8 cellular contexts compared by ENCODE assay signal in the genomic region with DNA sequence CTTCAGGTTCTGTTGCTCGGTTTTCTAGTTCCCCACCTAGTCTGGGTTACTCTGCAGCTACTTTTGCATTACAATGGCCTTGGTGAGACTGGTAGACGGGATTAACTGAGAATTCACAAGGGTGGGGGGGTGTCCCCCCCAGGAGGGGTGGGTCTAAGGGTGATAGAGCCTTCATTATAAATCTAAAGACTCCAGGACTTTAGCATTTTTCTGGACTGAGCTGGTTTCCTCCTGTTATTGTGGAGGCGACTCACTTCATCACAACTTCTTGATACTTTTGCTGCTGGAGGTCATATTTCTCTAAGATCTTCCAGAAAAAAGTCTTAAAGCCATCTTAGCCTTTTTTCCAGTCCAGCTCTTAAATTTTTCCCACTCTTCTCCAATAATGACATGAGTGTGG. TPM values are rescaled to one million over a fixed set of nuclear protein-coding genes. Genes with fewer than 3 reads are reported as not detected.
DNase-seq lines count a peak whose midpoint lies in the region; ATAC-seq, FAIRE-seq and TF ChIP-seq lines count a peak whose summit lies in the region.
"Not testable (repeated sequence)": the region's sequence is repeated elsewhere in the genome, so short reads cannot be mapped to it uniquely, and the experiment has no call there.
"Had no signal": no experiment of that assay in that cellular context is flagged by ENCODE, and none has a peak within 500 bp of the region (broad histone marks: within the 10 kb centered on the region; RNA-seq: fewer than 3 reads in every experiment).

No MANE protein-coding gene starts in this region.

- H3K79me2 ChIP-seq in GM23338 (replicated peaks; ENCODE audit: insufficient read depth); neural progenitor cell (ENCODE audit: low read depth): not testable (repeated sequence)

- not testable (repeated sequence) for H3K9me3 Mint-ChIP-seq in CD14-positive monocyte, GM23338, neural progenitor cell

- intact Hi-C loops in CD14-positive monocyte (cut with micrococcal nuclease), result loop anchor here in 1 of 2 donors (2.0 kb wide), 1 partner anchor 29 kb away; no protein-coding TSS in a partner anchor
- intact Hi-C loops in body of pancreas (cut with DNase I), result not testable (repeated sequence)

- H4K20me1 ChIP-seq in GM23338 (replicated peaks; ENCODE audit: insufficient read depth); neural progenitor cell (ENCODE audit: low read depth): not testable (repeated sequence)

- H3K4me1 ChIP-seq in GM23338 (ENCODE audit: insufficient read depth) (peaks cover 28% of the 10 kb centered on the region), body of pancreas (peaks cover 10% of the 10 kb centered on the region), iPS-20b (ENCODE audit: insufficient read depth, low read length) (peaks cover 16% of the 10 kb centered on the region; the same call in 1 of the 2 replicates), neural progenitor cell (peaks cover 13% of the 10 kb centered on the region)
- not testable (repeated sequence) for H3K4me1 ChIP-seq in NT2/D1 (ENCODE audit: insufficient read depth, insufficient read length)

- 67 to 68% methylated on average over 3 of the region's 3 CpGs for WGBS in body of pancreas, 2 donors

- H3K9me2 ChIP-seq in GM23338 (ENCODE audit: insufficient read depth), result not testable (repeated sequence)

- H3K27me3 Mint-ChIP-seq in CD14-positive monocyte (ENCODE audit: low read depth in 3 of 3); GM23338 (ENCODE audit: insufficient read depth, low read depth, poor library complexity); neural progenitor cell (ENCODE audit: insufficient read depth, low read depth): not testable (repeated sequence)

- H3K27ac ChIP-seq in GM23338 (ENCODE audit: low read depth) (peak overlapping the region; percentile 78), body of pancreas (peak overlapping the region in 3 of 4 donors; percentile 28 to 94 (median 88)), iPS-20b (ENCODE audit: low read length) (peak overlapping the region; percentile 63)
- H3K27ac ChIP-seq in neural progenitor cell, result not testable (repeated sequence)

- TF ChIP-seq POLR2A in body of pancreas (IDR thresholded peaks at IDR 0.05), result not testable (repeated sequence)

- not testable (repeated sequence) for TF ChIP-seq CTCF in CD14-positive monocyte (IDR thresholded peaks at IDR 0.05); GM23338 (conservative IDR thresholded peaks at IDR 0.05; ENCODE audit: low read depth in 2 of 2); body of pancreas (IDR thresholded peaks at IDR 0.05); neural progenitor cell (IDR thresholded peaks at IDR 0.05)

- H3K36me3 ChIP-seq in GM23338 (ENCODE audit: insufficient read depth); body of pancreas (replicated peaks in 1 of 2; ENCODE audit: insufficient read depth in 1 of 2, low read depth in 2 of 2); iPS-20b (ENCODE audit: insufficient read depth, low read depth, low read length); neural progenitor cell: not testable (repeated sequence)
- peaks cover 26% of the 10 kb centered on the region for H3K36me3 ChIP-seq in NT2/D1 (ENCODE audit: insufficient read depth, insufficient read length, low read length)

- not testable (repeated sequence) for H2AFZ ChIP-seq in GM23338; neural progenitor cell (replicated peaks)

- not testable (repeated sequence) for H3F3A ChIP-seq in GM23338 (replicated peaks; ENCODE audit: low read depth)
- H3F3A ChIP-seq in neural progenitor cell (ENCODE audit: low read depth), result peaks cover 14% of the 10 kb centered on the region

- ATAC-seq in GM23338, result peak; percentile 64
- ATAC-seq in body of pancreas, result not testable (repeated sequence)

- H3K4me2 ChIP-seq in GM23338, result peak overlapping the region; percentile 64
- not testable (repeated sequence) for H3K4me2 ChIP-seq in neural progenitor cell

- not testable (repeated sequence) for H3K36me3 Mint-ChIP-seq in CD14-positive monocyte; GM23338 (ENCODE audit: low read depth); neural progenitor cell

- H3K4me1 Mint-ChIP-seq in CD14-positive monocyte, result peaks cover 25% of the 10 kb centered on the region
- H3K4me1 Mint-ChIP-seq in GM23338, result peaks cover 21% of the 10 kb centered on the region
- H3K4me1 Mint-ChIP-seq in neural progenitor cell, result peaks cover 24% of the 10 kb centered on the region

- DNase-seq in CD14-positive monocyte (ENCODE audit: low spot score); GM23338 (ENCODE audit: low spot score); HTR-8/SVneo (ENCODE audit: insufficient read length, low spot score); NT2/D1 (ENCODE audit: low read depth, low spot score); body of pancreas; neural progenitor cell (ENCODE audit: low spot score): not testable (repeated sequence)

- peak; percentile 95 for FAIRE-seq in HTR-8/SVneo (lab: Jason Lieb, UNC)

- not testable (repeated sequence) for H3K4me3 Mint-ChIP-seq in CD14-positive monocyte, neural progenitor cell
- H3K4me3 Mint-ChIP-seq in GM23338, result peak overlapping the region; percentile 6; the same call in 1 of the 3 replicates

- not testable (repeated sequence) for H3K27me3 ChIP-seq in GM23338 (ENCODE audit: insufficient read depth); NT2/D1 (ENCODE audit: insufficient read depth, insufficient read length); body of pancreas; iPS-20b (ENCODE audit: insufficient read depth, low read length); neural progenitor cell

- H3K27ac Mint-ChIP-seq in CD14-positive monocyte, result peak overlapping the region in 6 of 7 donors; percentile 3 to 89 (median 72)
- not testable (repeated sequence) for H3K27ac Mint-ChIP-seq in GM23338
- peak overlapping the region; percentile 58 for H3K27ac Mint-ChIP-seq in neural progenitor cell

- H3K4me3 ChIP-seq in GM23338; NT2/D1 (ENCODE audit: insufficient read length, low read depth); body of pancreas; iPS-20b (ENCODE audit: low read length); neural progenitor cell: not testable (repeated sequence)

- not testable (repeated sequence) for H3K9me3 ChIP-seq in NT2/D1 (ENCODE audit: insufficient read depth, low read length); body of pancreas; iPS-20b (ENCODE audit: insufficient read depth, low read depth, low read length); neural progenitor cell (ENCODE audit: low read depth)

- H3K9ac ChIP-seq in NT2/D1 (ENCODE audit: insufficient read length, low read depth) (peak overlapping the region; percentile 65), iPS-20b (ENCODE audit: low read depth, low read length) (peak overlapping the region; percentile 20; the same call in 1 of the 2 replicates)
- not testable (repeated sequence) for H3K9ac ChIP-seq in neural progenitor cell

RNA-seq across cellular contexts. Expression of a gene that starts 19.5 kb away (rescaled TPM):
- polyA plus RNA-seq in CD14-positive monocyte (1 to 10 TPM in 1 of 2 donors, under 1 TPM in 1; 0.29 to 3.1 TPM), GM23338 (2016; fragmentation: Nextera tagmentation; extraction: Ambion mirVana) (6.7 and 6.8 TPM in 2 replicates)
- total RNA-seq in GM23338 (2014; rRNA removed; shearing (Covaris generic)), result 26.1 and 31.5 TPM in 2 replicates
- total RNA-seq in body of pancreas (1 to 10 TPM; 3.6 to 8.6 TPM), neural progenitor cell (ENCODE audit: low replicate concordance) (0.46 and 0.49 TPM in 2 replicates)
- total RNA-seq: A172 had no signal

RNA-seq across cellular contexts. Expression of a gene that starts 43.8 kb away (rescaled TPM):
- polyA plus RNA-seq in CD14-positive monocyte, result 100 to 1,000 TPM; 128 to 179 TPM
- 388 and 451 TPM in 2 replicates for total RNA-seq in GM23338 (2014; rRNA removed; shearing (Covaris generic))
- polyA plus RNA-seq in GM23338 (2016; fragmentation: Nextera tagmentation; extraction: Ambion mirVana), result 199 and 208 TPM in 2 replicates
- total RNA-seq in body of pancreas, result 1 to 10 TPM; 6.6 to 9.6 TPM
- total RNA-seq in neural progenitor cell (ENCODE audit: low replicate concordance), result 462 and 548 TPM in 2 replicates

Comparison
In these comparisons a context has a peak if more than half of its experiments do, and no peak if none do; other contexts are left out.
1. RNA of a gene that starts 43.8 kb away (total RNA-seq): 462 to 548 TPM in neural progenitor cell and 388 to 451 TPM in GM23338; 6.6 to 9.6 TPM in body of pancreas; every median in the first group is over 10 times any median in the second.